ENCODE assay signal across 9 cellular contexts in the genomic region with DNA sequence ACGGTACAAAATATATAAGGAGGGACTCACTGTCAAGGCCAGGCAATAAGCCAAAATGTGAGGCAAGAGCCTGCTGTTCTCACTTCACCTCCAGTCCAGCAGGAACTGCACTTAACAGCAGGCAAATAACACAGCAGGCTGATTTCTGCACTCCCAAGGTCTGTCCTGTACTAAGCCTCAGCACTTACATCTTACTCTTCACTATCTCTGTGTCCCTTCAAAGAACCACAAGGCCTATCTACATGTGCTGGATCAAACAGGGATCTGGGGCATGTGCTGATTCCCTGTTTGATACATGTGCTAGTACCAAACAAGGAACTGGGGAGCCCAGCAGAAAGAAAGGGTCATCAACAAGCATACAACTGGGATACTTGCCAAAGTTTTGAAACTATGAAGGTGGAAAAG. TPM values are rescaled to one million over a fixed set of nuclear protein-coding genes. Genes with fewer than 3 reads are reported as not detected.
DNase-seq lines count a peak whose midpoint lies in the region; ATAC-seq and TF ChIP-seq lines count a peak whose summit lies in the region.
"Had no signal": no experiment of that assay in that cellular context is flagged by ENCODE, and none has a peak within 500 bp of the region (broad histone marks: within the 10 kb centered on the region; RNA-seq: fewer than 3 reads in every experiment).

No MANE protein-coding gene starts in this region.

- peaks cover 63% of the 10 kb centered on the region for H3K4me1 Mint-ChIP-seq in osteocyte (ENCODE audit: unreplicated experiment)
- H3K4me1 Mint-ChIP-seq in activated CD4-positive, alpha-beta memory T cell treated with anti-CD3 and anti-CD28 coated beads for 36 hours (ENCODE audit: low read depth) = no peaks in the 10 kb centered on the region
- H3K4me1 Mint-ChIP-seq: neural progenitor cell had no signal

- CTCF ChIA-PET in activated CD4-positive, alpha-beta memory T cell treated with anti-CD3 and anti-CD28 coated beads for 36 hours (lab: Charles Lee) = interaction anchor here (0.6 kb wide), 1 partner anchor 30 kb away, joined by 3 read pairs; no protein-coding TSS in a partner anchor

- H3K4me3 Mint-ChIP-seq in osteocyte (ENCODE audit: unreplicated experiment) = no peak overlapping the region
- H3K4me3 Mint-ChIP-seq in activated CD4-positive, alpha-beta memory T cell treated with anti-CD3 and anti-CD28 coated beads for 36 hours = no peak overlapping the region
- H3K4me3 Mint-ChIP-seq: neural progenitor cell had no signal

- no peak for TF ChIP-seq CTCF in C4-2B (conservative IDR thresholded peaks at IDR 0.05)
- TF ChIP-seq CTCF in osteocyte (IDR thresholded peaks at IDR 0.05) = no peak

- H3K9me3 Mint-ChIP-seq in osteocyte (ENCODE audit: unreplicated experiment) = peaks cover 3% of the 10 kb centered on the region
- H3K9me3 Mint-ChIP-seq in activated CD4-positive, alpha-beta memory T cell treated with anti-CD3 and anti-CD28 coated beads for 36 hours = no peaks in the 10 kb centered on the region
- H3K9me3 Mint-ChIP-seq: neural progenitor cell had no signal

- peak overlapping the region; percentile 71 for H3K27ac Mint-ChIP-seq in osteocyte (ENCODE audit: unreplicated experiment)
- no peak overlapping the region for H3K27ac Mint-ChIP-seq in activated CD4-positive, alpha-beta memory T cell treated with anti-CD3 and anti-CD28 coated beads for 36 hours
- H3K27ac Mint-ChIP-seq: neural progenitor cell had no signal

- POLR2A ChIA-PET in activated CD4-positive, alpha-beta memory T cell treated with anti-CD3 and anti-CD28 coated beads for 36 hours (lab: Charles Lee) = interaction anchor here (0.6 kb wide), 1 partner anchor 1950 kb away, joined by 3 read pairs; no protein-coding TSS in a partner anchor

- peak; percentile 90 for ATAC-seq in esophagus mucosa
- ATAC-seq in GM18907 (IDR thresholded peaks at IDR 0.05; ENCODE audit: unreplicated experiment) = no peak
- no peak for ATAC-seq in HG02840 (IDR thresholded peaks at IDR 0.05; ENCODE audit: low FRiP score, unreplicated experiment)

- peak overlapping the region; percentile 30; the same call in 1 of the 2 replicates for H3K27ac ChIP-seq in C4-2B
- H3K27ac ChIP-seq: neural progenitor cell had no signal

- H3K36me3 Mint-ChIP-seq in osteocyte (ENCODE audit: unreplicated experiment) = peaks cover 9% of the 10 kb centered on the region
- H3K36me3 Mint-ChIP-seq in activated CD4-positive, alpha-beta memory T cell treated with anti-CD3 and anti-CD28 coated beads for 36 hours = no peaks in the 10 kb centered on the region

- intact Hi-C loops in activated CD4-positive, alpha-beta memory T cell treated with anti-CD3 and anti-CD28 coated beads for 36 hours (cut with micrococcal nuclease) = no loop called here

- no peaks in the 10 kb centered on the region for H3K27me3 Mint-ChIP-seq in osteocyte (ENCODE audit: unreplicated experiment)
- peaks cover 5% of the 10 kb centered on the region for H3K27me3 Mint-ChIP-seq in activated CD4-positive, alpha-beta memory T cell treated with anti-CD3 and anti-CD28 coated beads for 36 hours

- DNase-seq in NCI-H460 (ENCODE audit: extremely low read depth, low read depth) = peak; percentile 68
- DNase-seq in osteocyte (ENCODE audit: extremely low spot score, unreplicated experiment) = no peak
- no peak for DNase-seq in NCI-H1417 (lab: John Stamatoyannopoulos, UW)
- no peak for DNase-seq in activated CD4-positive, alpha-beta memory T cell treated with anti-CD3 and anti-CD28 coated beads for 36 hours

RNA-seq across cellular contexts. Expression of gene UACA, which starts 22.2 kb away (rescaled TPM):
- total RNA-seq in NCI-H460 (2014; rRNA removed; shearing (Covaris generic)) = 19.0 and 28.5 TPM in 2 replicates
- 21.2 and 24.0 TPM in 2 replicates for polyA plus RNA-seq in NCI-H460 (2014; cell fraction: nucleus; rRNA removed)
- total RNA-seq in esophagus mucosa (33.4 TPM), osteocyte (259 and 264 TPM in 2 replicates)
- total RNA-seq in activated CD4-positive, alpha-beta memory T cell treated with anti-CD3 and anti-CD28 coated beads for 36 hours = 1 to 10 TPM; 3.8 to 4.1 TPM
